Comparison of ENCODE assay signal across 30 cellular contexts in the genomic region with DNA sequence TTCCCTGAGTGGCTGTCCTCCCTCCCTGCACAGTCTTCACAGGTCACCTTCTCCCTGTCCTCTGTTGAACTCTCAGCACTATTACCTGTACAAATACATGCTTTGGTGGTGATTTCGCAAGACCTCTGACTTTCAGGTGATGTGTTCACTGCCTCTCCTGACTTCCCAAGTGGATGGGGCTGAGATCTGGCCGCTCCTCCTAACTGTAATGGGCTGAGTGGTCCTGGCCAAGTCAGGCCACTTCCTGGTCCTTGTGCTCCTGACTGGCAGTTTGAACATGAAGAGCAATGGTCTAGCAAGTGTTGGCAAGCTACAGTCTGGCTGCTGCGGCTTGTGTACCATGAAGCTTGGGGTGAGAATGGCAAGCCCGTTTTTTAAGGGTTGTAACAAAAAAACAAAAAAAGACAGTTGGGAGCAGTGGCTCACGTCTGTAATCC. TPM values are rescaled to one million over a fixed set of nuclear protein-coding genes. Genes with fewer than 3 reads are reported as not detected.
DNase-seq lines count a peak whose midpoint lies in the region; ATAC-seq and TF ChIP-seq lines count a peak whose summit lies in the region.
"Had no signal": no experiment of that assay in that cellular context is flagged by ENCODE, and none has a peak within 500 bp of the region (broad histone marks: within the 10 kb centered on the region; RNA-seq: fewer than 3 reads in every experiment).

No MANE protein-coding gene starts in this region.

- H3K9me3 ChIP-seq in breast epithelium: no peaks in the 10 kb centered on the region
- H3K9me3 ChIP-seq: heart right ventricle, psoas muscle, stomach, tibial artery had no signal

- H3K27me3 Mint-ChIP-seq in MCF 10A (ENCODE audit: insufficient read depth, unreplicated experiment) (no peaks in the 10 kb centered on the region), WTC11 (ENCODE audit: low read depth) (no peaks in the 10 kb centered on the region), type B pancreatic cell (no peaks in the 10 kb centered on the region)
- H3K27me3 Mint-ChIP-seq: activated CD4-positive, alpha-beta memory T cell treated with anti-CD3 and anti-CD28 coated beads, Interleukin-2, amount 10 ng/mL, durations not matched to agents 7 days and 5 days; brain; naive thymus-derived CD4-positive, alpha-beta T cell had no signal

- H3K4me1 Mint-ChIP-seq in MCF 10A (ENCODE audit: insufficient read depth, unreplicated experiment): no peaks in the 10 kb centered on the region
- no peaks in the 10 kb centered on the region for H3K4me1 Mint-ChIP-seq in WTC11
- H3K4me1 Mint-ChIP-seq in type B pancreatic cell (ENCODE audit: unreplicated experiment): peaks cover 7% of the 10 kb centered on the region
- H3K4me1 Mint-ChIP-seq: brain had no signal

- POLR2A ChIA-PET in MCF 10A (lab: Yijun Ruan, JAX): no interaction called here
- POLR2A ChIA-PET in WTC11 (lab: Charles Lee): no interaction called here

- TF ChIP-seq CTCF in MCF 10A (IDR thresholded peaks at IDR 0.05; ENCODE audit: unreplicated experiment) (no peak), breast epithelium (IDR thresholded peaks at IDR 0.05) (no peak), WTC11 (IDR thresholded peaks at IDR 0.05) (no peak), type B pancreatic cell (conservative IDR thresholded peaks at IDR 0.05) (no peak)

- H3K27ac Mint-ChIP-seq in MCF 10A (ENCODE audit: low read depth, unreplicated experiment) (no peak overlapping the region), WTC11 (peak overlapping the region; percentile 71), type B pancreatic cell (peak overlapping the region; percentile 37)
- H3K27ac Mint-ChIP-seq: activated CD4-positive, alpha-beta memory T cell treated with anti-CD3 and anti-CD28 coated beads, Interleukin-2, amount 10 ng/mL, durations not matched to agents 7 days and 5 days had no signal

- H3K4me3 ChIP-seq in breast epithelium: no peak overlapping the region
- H3K4me3 ChIP-seq: GM23248, heart right ventricle, psoas muscle, SK-N-MC, stomach, tibial artery had no signal

- intact Hi-C loops in MCF 10A (cut with micrococcal nuclease): no loop called here
- intact Hi-C loops in breast epithelium (cut with DNase I; ENCODE audit: low total_unique reads): no loop called here
- intact Hi-C loops in left colon (cut with DNase I, micrococcal nuclease): no loop called here

- no TSS peak for BruUV-seq in MCF 10A (replicated peaks; lab: Mats Ljungman, UMichigan)

- TF ChIP-seq POLR2A in breast epithelium (IDR thresholded peaks at IDR 0.05): no peak

- no peaks in the 10 kb centered on the region for H3K4me1 ChIP-seq in breast epithelium
- H3K4me1 ChIP-seq: heart right ventricle, psoas muscle, stomach, tibial artery had no signal

- H3K27me3 ChIP-seq in breast epithelium: no peaks in the 10 kb centered on the region
- H3K27me3 ChIP-seq: heart right ventricle, stomach, tibial artery had no signal

- ATAC-seq in WTC11 (no peak), left colon (peak; percentile 7), HG03442 (IDR thresholded peaks at IDR 0.05; ENCODE audit: unreplicated experiment) (no peak)
- ATAC-seq: activated CD4-positive, CD25-positive, alpha-beta regulatory T cell treated with anti-CD3 and anti-CD28 coated beads, Interleukin-2, amount 50 U/mL, for 24 hours; heart right ventricle; naive thymus-derived CD4-positive, alpha-beta T cell had no signal

- H3K36me3 Mint-ChIP-seq in MCF 10A (ENCODE audit: insufficient read depth, unreplicated experiment) (peaks cover 75% of the 10 kb centered on the region), WTC11 (peaks cover 27% of the 10 kb centered on the region), type B pancreatic cell (peaks cover 22% of the 10 kb centered on the region)

- no peak overlapping the region for H3K27ac ChIP-seq in breast epithelium
- H3K27ac ChIP-seq: GM23248, heart right ventricle, psoas muscle, SK-N-MC, stomach, tibial artery had no signal

- no peaks in the 10 kb centered on the region for H3K36me3 ChIP-seq in breast epithelium

- H3K4me3 Mint-ChIP-seq in MCF 10A (ENCODE audit: unreplicated experiment) (no peak overlapping the region), WTC11 (no peak overlapping the region), type B pancreatic cell (no peak overlapping the region)
- H3K4me3 Mint-ChIP-seq: activated CD4-positive, alpha-beta memory T cell treated with anti-CD3 and anti-CD28 coated beads, Interleukin-2, amount 10 ng/mL, durations not matched to agents 7 days and 5 days; brain; naive thymus-derived CD4-positive, alpha-beta T cell had no signal

- H3K9me3 Mint-ChIP-seq in MCF 10A (ENCODE audit: unreplicated experiment) (no peaks in the 10 kb centered on the region), WTC11 (no peaks in the 10 kb centered on the region), type B pancreatic cell (no peaks in the 10 kb centered on the region)
- H3K9me3 Mint-ChIP-seq: activated CD4-positive, alpha-beta memory T cell treated with anti-CD3 and anti-CD28 coated beads, Interleukin-2, amount 10 ng/mL, durations not matched to agents 7 days and 5 days; brain; naive thymus-derived CD4-positive, alpha-beta T cell had no signal

- CTCF ChIA-PET in MCF 10A (lab: Yijun Ruan, JAX) (interaction anchor here (1.3 kb wide), 1 partner anchor 23 kb away, joined by 4 read pairs; a partner anchor contains a TSS), WTC11 (lab: Charles Lee) (no interaction called here)

- DNase-seq in MCF 10A (ENCODE audit: unreplicated experiment): peak; percentile 19
- DNase-seq in breast epithelium (ENCODE audit: low spot score in 2 of 2): no peak
- DNase-seq in WTC11 (ENCODE audit: low spot score): no peak
- DNase-seq in left colon: no peak
- peak; percentile 22 for DNase-seq in type B pancreatic cell (ENCODE audit: extremely low spot score, unreplicated experiment)
- no peak for DNase-seq in amygdala (lab: John Stamatoyannopoulos, UW)
- DNase-seq in SHP77 treated with DMSO at 0.1 percent for 48 hours (lab: John Stamatoyannopoulos, UW): no peak
- DNase-seq: activated CD4-positive, alpha-beta memory T cell treated with anti-CD3 and anti-CD28 coated beads, Interleukin-2, amount 10 ng/mL, durations not matched to agents 7 days and 5 days; activated gamma-delta T cell; activated T-cell treated with anti-CD3 and anti-CD28 coated beads for 4 hours; effector CD4-positive, alpha-beta T cell; GM23248; heart right ventricle; KBM-7; MM.1S; naive thymus-derived CD4-positive, alpha-beta T cell; NCI-H1417; NCI-H2029 treated with DMSO at 0.1 percent for 48 hours; NCI-H2227 treated with DMSO at 0.1 percent for 48 hours; NCI-H69; nucleus accumbens; psoas muscle; stomach; tibial artery had no signal

TF ChIP-seq in WTC11, 78 proteins besides CTCF, POLR2A, EP300 and RAD21 (continues in another document):
- no peak for TF ChIP-seq IRF2 (CRISPR knock-in tag; IDR thresholded peaks at IDR 0.05; ENCODE audit: borderline replicate concordance, low read depth)
- TF ChIP-seq, protein P1, sequence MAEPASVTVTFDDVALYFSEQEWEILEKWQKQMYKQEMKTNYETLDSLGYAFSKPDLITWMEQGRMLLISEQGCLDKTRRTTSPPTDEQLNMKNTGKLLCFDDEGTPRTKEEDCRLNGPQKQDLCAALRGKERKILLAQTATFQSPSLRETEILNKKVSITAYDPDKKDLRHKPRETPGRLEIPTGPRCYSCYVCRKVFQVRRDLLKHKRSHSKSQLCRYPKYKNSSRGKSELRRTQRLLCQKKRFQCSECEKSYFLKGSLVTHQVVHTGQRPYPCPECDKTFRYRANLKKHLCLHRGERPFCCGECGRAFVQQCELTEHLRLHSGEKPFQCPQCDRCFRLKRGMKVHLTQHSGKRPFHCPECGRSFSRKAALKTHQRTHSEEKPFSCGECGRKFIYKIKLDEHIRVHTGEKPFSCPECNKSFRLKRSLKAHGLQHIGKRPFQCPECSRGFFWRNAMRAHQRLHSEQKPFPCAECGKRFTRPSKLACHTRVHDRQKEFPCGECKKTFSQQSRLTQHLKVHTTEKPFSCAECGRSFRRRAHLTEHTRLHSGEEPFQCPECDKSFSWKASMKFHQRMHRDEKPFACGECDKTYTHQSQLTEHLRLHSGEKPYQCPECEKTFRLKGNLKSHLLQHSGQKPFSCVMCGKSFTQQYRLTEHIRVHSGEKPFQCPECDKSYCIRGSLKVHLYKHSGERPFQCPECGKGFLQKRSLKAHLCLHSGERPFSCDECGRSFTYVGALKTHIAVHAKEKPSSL (CRISPR knock-in tag; conservative IDR thresholded peaks at IDR 0.05): no peak
- TF ChIP-seq ZBTB21 (CRISPR knock-in tag; IDR thresholded peaks at IDR 0.05; ENCODE audit: borderline replicate concordance): no peak

RNA-seq across cellular contexts. Expression of a gene that starts 11.7 kb away (rescaled TPM):
- total RNA-seq in MCF 10A (2022) (0.51 and 1.2 TPM in 2 replicates), breast epithelium (1 to 10 TPM in 1 of 3 donors, under 1 TPM in 1, not detected in 1; 0.32 to 1.3 TPM), WTC11 (2021) (0.44 to 0.72 TPM (median 0.62 TPM) in 3 replicates), left colon (1 to 10 TPM; 2.5 to 9.4 TPM), type B pancreatic cell (ENCODE audit: low replicate concordance) (1.7 and 5.3 TPM in 2 replicates)
- total RNA-seq: epithelial cell of proximal tubule, GM23248, RPMI7951 had no signal

RNA-seq across cellular contexts. Expression of a gene that starts 22.5 kb away (rescaled TPM):
- total RNA-seq in MCF 10A (2022) (38.4 and 41.9 TPM in 2 replicates), breast epithelium (10 to 100 TPM; 15.5 to 18.7 (median 18.0) TPM), WTC11 (2021) (30.0 to 35.7 TPM (median 31.3 TPM) in 3 replicates), left colon (10 to 100 TPM; 33.2 to 36.6 TPM), type B pancreatic cell (ENCODE audit: low replicate concordance) (26.1 and 38.1 TPM in 2 replicates)

RNA-seq across cellular contexts. Expression of a gene that starts 23.7 kb away (rescaled TPM):
- total RNA-seq in MCF 10A (2022) (55.4 and 62.1 TPM in 2 replicates), breast epithelium (10 to 100 TPM; 10.6 to 16.1 (median 15.4) TPM), WTC11 (2021) (39.2 to 43.7 TPM (median 40.5 TPM) in 3 replicates), left colon (10 to 100 TPM; 19.0 to 22.1 TPM), type B pancreatic cell (ENCODE audit: low replicate concordance) (30.2 and 33.2 TPM in 2 replicates)

RNA-seq across cellular contexts. Expression of a gene that starts 23.9 kb away (rescaled TPM):
- total RNA-seq in MCF 10A (2022) (29.3 and 33.3 TPM in 2 replicates), breast epithelium (10 to 100 TPM; 40.2 to 52.8 (median 44.9) TPM), WTC11 (2021) (56.5 to 59.5 TPM (median 59.5 TPM) in 3 replicates), left colon (10 to 100 TPM; 31.7 to 36.6 TPM), type B pancreatic cell (ENCODE audit: low replicate concordance) (42.5 and 57.3 TPM in 2 replicates)

RNA-seq across cellular contexts. Expression of a gene that starts 32.9 kb away (rescaled TPM):
- 19.4 and 24.8 TPM in 2 replicates for total RNA-seq in MCF 10A (2022)
- total RNA-seq in breast epithelium: 10 to 100 TPM; 13.9 to 20.2 (median 19.7) TPM
- 24.0 to 28.2 TPM (median 25.6 TPM) in 3 replicates for total RNA-seq in WTC11 (2021)
- 10 to 100 TPM; 10.1 to 20.5 TPM for total RNA-seq in left colon
- total RNA-seq in type B pancreatic cell (ENCODE audit: low replicate concordance): 14.6 and 19.0 TPM in 2 replicates

Comparison
In these comparisons a context has a peak if more than half of its experiments do, and no peak if none do; other contexts are left out.
1. DNase-seq: peak in MCF 10A (single experiment) and type B pancreatic cell (single experiment); none in breast epithelium (0 of 2), WTC11 (single experiment), left colon (0 of 2), amygdala (0 of 56) and SHP77 treated with DMSO at 0.1 percent for 48 hours (single experiment).